Comparison of ENCODE assay signal across 21 cellular contexts in the genomic region with DNA sequence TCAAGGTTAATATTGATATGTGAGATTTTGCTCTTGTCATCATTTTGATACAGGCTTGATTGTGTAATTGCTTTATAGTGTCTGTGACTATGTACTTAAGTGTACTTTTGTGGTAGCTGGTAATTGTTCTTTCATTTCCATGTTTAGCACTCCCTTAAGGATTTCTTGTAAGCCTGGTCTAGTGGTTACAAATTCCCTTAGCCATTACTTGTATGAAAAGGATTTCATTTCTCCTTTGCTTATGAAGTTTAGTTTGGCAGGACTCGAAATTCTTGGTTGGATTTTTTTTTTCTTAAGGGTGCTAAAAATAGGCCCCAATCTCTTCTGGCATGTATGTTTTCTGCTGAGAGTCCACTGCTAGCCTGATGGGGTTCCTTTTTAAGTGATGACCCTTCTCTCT.
"Had no signal": no experiment of that assay in that cellular context is flagged by ENCODE, and none has a peak within 500 bp of the region (broad histone marks: within the 10 kb centered on the region; RNA-seq: fewer than 3 reads in every experiment).

No MANE protein-coding gene starts in this region.

- H3K27ac Mint-ChIP-seq: activated naive CD4-positive, alpha-beta T cell treated with anti-CD3 and anti-CD28 coated beads, Interleukin-2, amount 50 U/mL, for 24 hours; naive B cell; type B pancreatic cell had no signal

- H3K4me1 Mint-ChIP-seq: activated naive CD4-positive, alpha-beta T cell treated with anti-CD3 and anti-CD28 coated beads, Interleukin-2, amount 50 U/mL, for 24 hours; naive B cell had no signal

- H3K4me2 ChIP-seq: smooth muscle cell had no signal

- H3K36me3 ChIP-seq: breast epithelium, right lobe of liver, thoracic aorta, vagina had no signal

- FAIRE-seq: frontal cortex, TTC549 had no signal

- H3K27me3 Mint-ChIP-seq: activated naive CD4-positive, alpha-beta T cell treated with anti-CD3 and anti-CD28 coated beads, Interleukin-2, amount 50 U/mL, for 24 hours; naive B cell had no signal

- H3K27ac ChIP-seq: breast epithelium, epithelial cell of prostate, right lobe of liver, thoracic aorta, vagina had no signal

- H3K4me1 ChIP-seq: breast epithelium, right lobe of liver, vagina had no signal

- H3K4me3 ChIP-seq: breast epithelium, right lobe of liver, smooth muscle cell, thoracic aorta, vagina had no signal

- H3K36me3 Mint-ChIP-seq: activated naive CD4-positive, alpha-beta T cell treated with anti-CD3 and anti-CD28 coated beads, Interleukin-2, amount 50 U/mL, for 24 hours; naive B cell; type B pancreatic cell had no signal

- H3K9me3 Mint-ChIP-seq: type B pancreatic cell had no signal

- DNase-seq: activated gamma-delta T cell treated with Interleukin-2 at 50 U/mL for 16 hours; activated T-cell treated with anti-CD3 and anti-CD28 coated beads, Interleukin-2, amount 50 U/mL, for 1 hour; anterior cingulate cortex; cortex of kidney; hippocampal formation; left ventricle myocardium superior; mammary epithelial cell; naive B cell; nucleus accumbens; right lobe of liver; stimulated activated CD4-positive, alpha-beta T cell treated with anti-CD3 and anti-CD28 coated beads, Interleukin-15, amount 100 ng/mL, for 24 hours; stimulated activated naive CD4-positive, alpha-beta T cell had no signal

- H3K27me3 ChIP-seq: breast epithelium, right lobe of liver, vagina had no signal

- ATAC-seq: left ventricle myocardium superior, right lobe of liver had no signal

- H3K9me3 ChIP-seq: right lobe of liver, thoracic aorta, vagina had no signal

- H3K4me3 Mint-ChIP-seq: activated naive CD4-positive, alpha-beta T cell treated with anti-CD3 and anti-CD28 coated beads, Interleukin-2, amount 50 U/mL, for 24 hours; naive B cell; type B pancreatic cell had no signal
